Comparison of ENCODE assay signal across 17 cellular contexts in the genomic region with DNA sequence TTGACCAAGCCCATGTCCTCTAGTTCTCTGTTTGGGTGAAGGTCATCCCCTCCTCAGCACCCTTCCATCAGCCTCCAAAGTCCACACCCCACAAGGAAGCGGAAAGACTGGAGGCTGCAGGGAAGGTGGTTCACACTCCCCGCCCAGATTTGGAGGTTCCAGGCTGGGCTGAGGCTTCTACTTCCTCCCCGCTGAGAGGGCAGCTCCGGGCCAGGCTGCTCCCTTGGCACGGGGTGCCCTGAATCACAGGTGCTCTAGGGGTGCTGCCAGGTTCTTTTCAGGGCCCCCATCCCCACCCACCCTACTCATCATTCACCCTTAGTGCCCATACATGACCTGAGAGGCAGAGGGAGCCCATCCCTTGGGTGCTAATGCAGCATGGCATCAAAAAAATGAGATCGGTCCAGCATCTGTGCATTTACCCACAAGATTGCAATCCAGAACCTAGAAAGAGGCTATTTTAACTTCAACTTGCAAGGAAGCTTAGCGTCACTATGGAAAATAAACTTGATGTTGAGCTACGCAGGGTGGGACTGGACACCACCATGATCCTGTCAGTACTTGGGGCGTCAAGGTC. TPM values are rescaled to one million over a fixed set of nuclear protein-coding genes. Genes with fewer than 3 reads are reported as not detected.
DNase-seq lines count a peak whose midpoint lies in the region; ATAC-seq, FAIRE-seq and TF ChIP-seq lines count a peak whose summit lies in the region.
"Had no signal": no experiment of that assay in that cellular context is flagged by ENCODE, and none has a peak within 500 bp of the region (broad histone marks: within the 10 kb centered on the region; RNA-seq: fewer than 3 reads in every experiment).

No MANE protein-coding gene starts in this region.

- 0 out of 2 replicates have a peak, but pooled peaks cover 3% of the 10 kb centered on the region for H4K20me1 ChIP-seq in K562 (replicated peaks; ENCODE audit: control insufficient read depth, insufficient read depth, low read length)
- H4K20me1 ChIP-seq: BLaER1 had no signal

- H3K4me1 ChIP-seq in K562 (replicated peaks in 1 of 2; ENCODE audit: control insufficient read depth in 2 of 2, insufficient read depth in 2 of 2, low read length in 2 of 2) (peaks cover 20 to 49% of the 10 kb centered on the region in 2 experiments; a peak in 4 of 5 replicates), mucosa of descending colon (ENCODE audit: low read depth) (no peaks in the 10 kb centered on the region), spleen (peaks cover 5 to 29% (median 15%) of the 10 kb centered on the region in 6 donors)

- no peak for FAIRE-seq in K562 (lab: Jason Lieb, UNC)

- POLR2A ChIA-PET in K562 (lab: Yijun Ruan, JAX) = interaction anchor here (0.5 to 2.3 kb wide), 3 partner anchors 11 to 59 kb away, joined by 3 to 10 read pairs (median 4); no protein-coding TSS in a partner anchor

- H3K36me3 ChIP-seq in K562 (ENCODE audit: control insufficient read depth, insufficient read depth, low read length) (no peaks in the 10 kb centered on the region), mucosa of descending colon (ENCODE audit: low read depth) (no peaks in the 10 kb centered on the region), spleen (no peaks in the 10 kb centered on the region)
- H3K36me3 ChIP-seq: BLaER1, Peyer's patch had no signal

- H3K4me3 ChIP-seq in K562 (no peak overlapping the region), coronary artery (no peak overlapping the region), mucosa of descending colon (no peak overlapping the region), spleen (no peak overlapping the region)
- H3K4me3 ChIP-seq: BLaER1, Peyer's patch had no signal

- no peak for TF ChIP-seq POLR2A in K562 (conservative IDR thresholded peaks at IDR 0.05)
- no peak for TF ChIP-seq POLR2A in spleen (IDR thresholded peaks at IDR 0.05)

- intact Hi-C loops in K562 (cut with micrococcal nuclease) (loop anchor here (5.0 kb wide), 1 partner anchor 46 kb away; the partner anchor contains the start of gene ZMIZ1), mucosa of descending colon (cut with DNase I, micrococcal nuclease) (no loop called here), spleen (cut with DNase I; ENCODE audit: low total_unique reads) (no loop called here)

- H2AFZ ChIP-seq in K562 (ENCODE audit: low read depth, low read length) = peak overlapping the region; percentile 41; the same call in 1 of the 2 replicates

- H3K9me3 ChIP-seq in K562 (replicated peaks; ENCODE audit: control insufficient read depth, insufficient read depth, low read depth, low read length) = 0 out of 2 replicates have a peak, but pooled peaks cover 5% of the 10 kb centered on the region
- no peaks in the 10 kb centered on the region for H3K9me3 ChIP-seq in mucosa of descending colon
- peaks cover 0 to 8% (median 2%) of the 10 kb centered on the region in 8 donors for H3K9me3 ChIP-seq in spleen
- H3K9me3 ChIP-seq: BLaER1 had no signal

- H3K9ac ChIP-seq in K562 (ENCODE audit: insufficient read depth in 1 of 2, low read depth in 2 of 2, low read length in 2 of 2) = peak overlapping the region in 1 of 2 experiments; percentile 1; a peak in 1 of 4 replicates
- H3K9ac ChIP-seq: BLaER1 had no signal

- BruUV-seq in K562 (replicated peaks; lab: Mats Ljungman, UMichigan) = no TSS peak

- no peak for DNase-seq in K562 (ENCODE audit: extremely low read depth in 1 of 4, low spot score in 3 of 4)
- peak; percentile 41 for DNase-seq in coronary artery (ENCODE audit: low spot score)
- DNase-seq in mucosa of descending colon = peak in 1 of 3 donors; percentile 53
- peak; percentile 71 for DNase-seq in spleen
- DNase-seq in NCI-H446 (lab: John Stamatoyannopoulos, UW) = no peak
- no peak for DNase-seq in activated gamma-delta T cell treated with Interleukin-2 at 50 U/mL for 16 hours
- no peak for DNase-seq in NOMO-1 treated with dmso at 0.1 percent for 144 hours (lab: John Stamatoyannopoulos, UW; ENCODE audit: unreplicated experiment)
- DNase-seq: DMS 273 treated with DMSO at 0.1 percent for 48 hours, Kasumi-1, NCI-H1105 treated with DMSO at 0.1 percent for 48 hours, NCI-H187, NCI-H2171 treated with DMSO at 0.1 percent for 48 hours, NCI-H510A, SHP77 treated with DMSO at 0.1 percent for 48 hours had no signal

- H3K27me3 ChIP-seq in K562 (ENCODE audit: control insufficient read depth in 2 of 2, insufficient read depth in 2 of 2, low read length in 2 of 2) = no peaks in the 10 kb centered on the region
- no peaks in the 10 kb centered on the region for H3K27me3 ChIP-seq in spleen (replicated peaks in 1 of 7)
- H3K27me3 ChIP-seq: BLaER1, Peyer's patch had no signal

- CTCF ChIA-PET in K562 (lab: Yijun Ruan, JAX; ENCODE audit: low intra/inter-chr PET ratio) = no interaction called here

- H3K27ac ChIP-seq in K562 (ENCODE audit: extremely low read depth, low read depth, low read length) (no peak overlapping the region), coronary artery (no peak overlapping the region), spleen (no peak overlapping the region)
- H3K27ac ChIP-seq: BLaER1, Peyer's patch had no signal

- WGBS in K562 (ENCODE audit: insufficient coverage, low coverage, missing lambda C conversion rate) = 88% methylated on average over 9 of the region's 9 CpGs
- 77 to 90% (median 82%) methylated on average over 9 of the region's 9 CpGs for WGBS in spleen, 5 donors

- no peak overlapping the region for H3K4me2 ChIP-seq in K562 (ENCODE audit: insufficient read depth, low read length)
- H3K4me2 ChIP-seq: BLaER1 had no signal

- in situ Hi-C loops in K562 (cut with MboI) = no loop called here

- H3K9me1 ChIP-seq in K562 (ENCODE audit: control insufficient read depth, insufficient read depth, low read length) = no peaks in the 10 kb centered on the region

- no peak for TF ChIP-seq RAD21 in K562 (CRISPR knock-in tag; conservative IDR thresholded peaks at IDR 0.05 in 1 of 2, IDR thresholded peaks at IDR 0.05 in 1 of 2)

- TF ChIP-seq CTCF in K562 (IDR thresholded peaks at IDR 0.05 in 2 of 3, conservative IDR thresholded peaks at IDR 0.05 in 1 of 3; ENCODE audit: insufficient read depth in 2 of 3, low read depth in 1 of 3, low read length in 3 of 3) (no peak), coronary artery (IDR thresholded peaks at IDR 0.05) (no peak), mucosa of descending colon (IDR thresholded peaks at IDR 0.05) (no peak), spleen (IDR thresholded peaks at IDR 0.05 in 8 of 11, conservative IDR thresholded peaks at IDR 0.05 in 3 of 11) (no peak)

- no peak for ATAC-seq in K562
- ATAC-seq in mucosa of descending colon = peak; percentile 65
- no peak for ATAC-seq in GM19328 (IDR thresholded peaks at IDR 0.05; ENCODE audit: unreplicated experiment)

- no peak for TF ChIP-seq EP300 in K562 (IDR thresholded peaks at IDR 0.05; ENCODE audit: low read length)

- H3K79me2 ChIP-seq in K562 (ENCODE audit: control insufficient read depth, insufficient read depth, low read length) = no peaks in the 10 kb centered on the region

TF ChIP-seq in K562, 482 proteins besides CTCF, POLR2A, EP300 and RAD21 (continues in another document):
- no peak for TF ChIP-seq CCNT2 (IDR thresholded peaks at IDR 0.05; ENCODE audit: borderline replicate concordance, extremely low read depth, insufficient read length, low read depth, low read length)
- no peak for TF ChIP-seq MTA3 (IDR thresholded peaks at IDR 0.05; ENCODE audit: borderline replicate concordance)
- no peak for TF ChIP-seq UBTF (IDR thresholded peaks at IDR 0.05; ENCODE audit: borderline replicate concordance in 1 of 2, low read depth in 2 of 2, low read length in 2 of 2)
- TF ChIP-seq MYBL2 (IDR thresholded peaks at IDR 0.05; ENCODE audit: low read depth) = no peak
- no peak for TF ChIP-seq MYBL2 (CRISPR knock-in tag; IDR thresholded peaks at IDR 0.05; ENCODE audit: borderline replicate concordance)

RNA-seq across cellular contexts. Expression of gene ZMIZ1, which starts 47.3 kb away (rescaled TPM):
- 31.4 and 71.8 TPM in 2 replicates for total RNA-seq in K562 (2011; cell fraction: chromatin; rRNA removed; ENCODE audit: low replicate concordance)
- 28.6 and 32.2 TPM in 2 replicates for total RNA-seq in K562 (2011; cell fraction: nucleolus; rRNA removed)
- total RNA-seq in K562 (2011; cell fraction: nucleoplasm; rRNA removed) = 31.8 and 38.1 TPM in 2 replicates
- total RNA-seq in K562 (2014; rRNA removed) = 7.0 and 7.7 TPM in 2 replicates
- 2.6 and 2.8 TPM in 2 replicates for total RNA-seq in K562 (2014; rRNA removed; fragmentation: Illumina TruSeq; extraction: Trizol)
- total RNA-seq in K562 (2015; rRNA removed; fragmentation: Illumina TruSeq; extraction: Trizol) = 4.3 and 5.0 TPM in 2 replicates
- 30.3 and 37.3 TPM in 2 replicates for total RNA-seq in K562 (2021)
- 3.6 and 6.2 TPM in 2 replicates for polyA plus RNA-seq in K562 (2011; rRNA removed)
- polyA plus RNA-seq in K562 (2011; cell fraction: cytosol; rRNA removed) = 5.2 and 5.4 TPM in 2 replicates
- polyA plus RNA-seq in K562 (2011; cell fraction: nucleus; rRNA removed) = 18.9 and 30.6 TPM in 2 replicates
- polyA plus RNA-seq in K562 (2012) = 23.3 and 39.2 TPM in 2 replicates
- polyA plus RNA-seq in K562 (2014; fragmentation: Illumina TruSeq; extraction: Trizol) = 22.9 and 25.1 TPM in 2 replicates
- 1 to 10 TPM; 1.0 to 1.9 TPM for polyA plus RNA-seq in K562 (2014; fragmentation: Nextera tagmentation; extraction: Ambion mirVana)
- 11.0 and 11.7 TPM in 2 replicates for polyA plus RNA-seq in K562 (2014; rRNA removed)
- 5.8 and 6.7 TPM in 2 replicates for polyA minus RNA-seq in K562 (2011; rRNA and poly(A)+ RNA removed)
- 14.9 and 22.3 TPM in 2 replicates for polyA minus RNA-seq in K562 (2011; cell fraction: cytosol; rRNA and poly(A)+ RNA removed)
- polyA minus RNA-seq in K562 (2011; cell fraction: nucleus; rRNA and poly(A)+ RNA removed) = 17.6 and 22.4 TPM in 2 replicates
- total RNA-seq in mucosa of descending colon = 100 to 1,000 TPM in 1 of 3 donors, 10 to 100 TPM in 2; 61.4 to 103 (median 89.1) TPM
- 100 to 1,000 TPM; 117 to 210 (median 129) TPM for total RNA-seq in spleen
- polyA plus RNA-seq in spleen = 10 to 100 TPM; 10.7 to 29.7 (median 11.8) TPM

Comparison
In these comparisons a context has a peak if more than half of its experiments do, and no peak if none do; other contexts are left out.
1. DNase-seq: peak in coronary artery (single experiment) and spleen (single experiment); none in K562 (0 of 4), NCI-H446 (0 of 2), activated gamma-delta T cell treated with Interleukin-2 at 50 U/mL for 16 hours (single experiment) and NOMO-1 treated with dmso at 0.1 percent for 144 hours (single experiment).